In genomic region chr14:97523936-97524335, GRCh38 we compare ENCODE assay signal across 21 cellular contexts.
DNase-seq lines count a peak whose midpoint lies in the region; ATAC-seq, FAIRE-seq and TF ChIP-seq lines count a peak whose summit lies in the region.
"Had no signal": no experiment of that assay in that cellular context is flagged by ENCODE, and none has a peak within 500 bp of the region (broad histone marks: within the 10 kb centered on the region; RNA-seq: fewer than 3 reads in every experiment).

No MANE protein-coding gene starts in this region.

- no peaks in the 10 kb centered on the region for H3K79me2 ChIP-seq in mammary epithelial cell (ENCODE audit: insufficient read depth, low read length)

- in situ Hi-C loops in Caki2 (cut with HindIII; ENCODE audit: low pct_unique_long_range_greater_than_20kb, low sequenced_read_pairs) (no loop called here), mammary epithelial cell (cut with MboI; ENCODE audit: low sequenced_read_pairs in 2 of 2) (no loop called here)

- 8% methylated on average over 3 of the region's 3 CpGs for WGBS in mammary epithelial cell (ENCODE audit: low coverage, missing lambda C conversion rate)

- H3K36me3 ChIP-seq in mammary epithelial cell (ENCODE audit: insufficient read depth, low read length) = no peaks in the 10 kb centered on the region
- H3K36me3 ChIP-seq: left ventricle myocardium inferior, WERI-Rb-1 had no signal

- POLR2A ChIA-PET in HEK293T (lab: Yijun Ruan, JAX) = no interaction called here

- H3K4me3 ChIP-seq in mammary epithelial cell (replicated peaks in 1 of 3; ENCODE audit: insufficient read depth in 1 of 3, low read depth in 2 of 3, low read length in 3 of 3) = no peak overlapping the region
- H3K4me3 ChIP-seq: left ventricle myocardium inferior, SK-N-MC had no signal

- H3K9me3 ChIP-seq in mammary epithelial cell (replicated peaks; ENCODE audit: insufficient read depth, low read length) = peaks cover 13% of the 10 kb centered on the region

- intact Hi-C loops in mammary epithelial cell (cut with micrococcal nuclease) = no loop called here

- no peak for ATAC-seq in GM19328 (IDR thresholded peaks at IDR 0.05; ENCODE audit: unreplicated experiment)
- ATAC-seq: effector memory CD8-positive, alpha-beta T cell had no signal

- no peak for TF ChIP-seq CTCF in mammary epithelial cell (conservative IDR thresholded peaks at IDR 0.05 in 1 of 2, IDR thresholded peaks at IDR 0.05 in 1 of 2; ENCODE audit: extremely low read depth in 1 of 2, insufficient read depth in 1 of 2, low read depth in 1 of 2, low read length in 2 of 2)

- dilution Hi-C loops in mammary epithelial cell (cut with HindIII; ENCODE audit: low sequenced_read_pairs) = no loop called here

- H3K9ac ChIP-seq in mammary epithelial cell (ENCODE audit: insufficient read depth, low read length) = no peak overlapping the region

- CTCF ChIA-PET in mammary epithelial cell (lab: Charles Lee; ENCODE audit: low non-redundant PET) (no interaction called here), HEK293T (lab: Yijun Ruan, JAX) (no interaction called here)

- BruUV-seq in mammary epithelial cell (replicated peaks; lab: Mats Ljungman, UMichigan) = no TSS peak

- H2AFZ ChIP-seq in mammary epithelial cell (ENCODE audit: low read depth, low read length) = no peak overlapping the region

- H3K27me3 ChIP-seq in mammary epithelial cell (ENCODE audit: insufficient read depth, low read length) = no peaks in the 10 kb centered on the region

- no peaks in the 10 kb centered on the region for H4K20me1 ChIP-seq in mammary epithelial cell (ENCODE audit: insufficient read depth, low read length)

- H3K27ac ChIP-seq in mammary epithelial cell (ENCODE audit: insufficient read depth, low read depth, low read length) = no peak overlapping the region
- H3K27ac ChIP-seq: left ventricle myocardium inferior, SK-N-MC, WERI-Rb-1 had no signal

- DNase-seq in Caki2 (ENCODE audit: low read depth) (peak; percentile 61), MV-4-11 (lab: John Stamatoyannopoulos, UW) (peak; percentile 25), mammary epithelial cell (peak; percentile 2), kidney tubule cell (ENCODE audit: low spot score) (peak; percentile 76), T-helper 2 cell (no peak), frontal cortex (ENCODE audit: low spot score in 2 of 2) (no peak), HEK293T (ENCODE audit: extremely low spot score) (no peak)
- DNase-seq: activated CD4-positive, alpha-beta T cell treated with anti-CD3 and anti-CD28 coated beads, Interleukin-2, amount 10 ng/mL, durations not matched to agents 7 days and 5 days; activated CD8-positive, alpha-beta memory T cell treated with anti-CD3 and anti-CD28 coated beads, Interleukin-2, amount 50 U/mL, for 4 hours; activated naive CD8-positive, alpha-beta T cell treated with anti-CD3 and anti-CD28 coated beads for 36 hours; CD4-positive, alpha-beta T cell; effector memory CD8-positive, alpha-beta T cell; Karpas-422; left ventricle myocardium inferior; NCI-H1105 treated with DMSO at 0.1 percent for 48 hours; posterior cingulate gyrus; WERI-Rb-1 had no signal

- H3K4me1 ChIP-seq in mammary epithelial cell (ENCODE audit: insufficient read depth, low read length) = no peaks in the 10 kb centered on the region
- H3K4me1 ChIP-seq: left ventricle myocardium inferior had no signal

- H3K4me2 ChIP-seq in mammary epithelial cell (ENCODE audit: insufficient read depth, low read depth, low read length) = no peak overlapping the region

- no peak for FAIRE-seq in frontal cortex (lab: Jason Lieb, UNC)
- FAIRE-seq: colon, G401.6 had no signal

TF ChIP-seq in HEK293T, 16 proteins besides CTCF, POLR2A, EP300 and RAD21:
- TF ChIP-seq FOXA1 (IDR thresholded peaks at IDR 0.05) = no peak
- TF ChIP-seq BHLHE40 (IDR thresholded peaks at IDR 0.05; ENCODE audit: borderline replicate concordance) = no peak
- TF ChIP-seq ELF4 (IDR thresholded peaks at IDR 0.05) = no peak
- TF ChIP-seq HDGF (IDR thresholded peaks at IDR 0.05; ENCODE audit: borderline replicate concordance) = no peak
- no peak for TF ChIP-seq FOXM1 (IDR thresholded peaks at IDR 0.05; ENCODE audit: borderline replicate concordance)

Comparison
In these comparisons a context has a peak if more than half of its experiments do, and no peak if none do; other contexts are left out.
1. DNase-seq: peak in Caki2 (single experiment), MV-4-11 (single experiment), mammary epithelial cell (single experiment) and kidney tubule cell (single experiment); none in T-helper 2 cell (0 of 5), frontal cortex (0 of 2) and HEK293T (single experiment).